Comparison of ENCODE assay signal across 8 cellular contexts in genomic region chr3:152257246-152258074, GRCh38. TPM values are rescaled to one million over a fixed set of nuclear protein-coding genes. Genes with fewer than 3 reads are reported as not detected.
A peak's percentile ranks its signal among the peaks of the same experiment; 100 is the strongest.
DNase-seq lines count a peak whose midpoint lies in the region; ATAC-seq and TF ChIP-seq lines count a peak whose summit lies in the region.

No MANE protein-coding gene starts in this region.

- H3K27me3 ChIP-seq in duodenal mucosa (ENCODE audit: control insufficient read depth in 1 of 2, insufficient read depth in 2 of 2, low read length in 2 of 2) (no peaks in the 10 kb centered on the region), BE2C (no peaks in the 10 kb centered on the region)

- no peak overlapping the region for H3K9ac ChIP-seq in duodenal mucosa (ENCODE audit: low read depth in 1 of 2, low read length in 2 of 2)

- DNase-seq in GM10248 (ENCODE audit: extremely low spot score), result peak; percentile 37
- DNase-seq in BE2C, result no peak
- DNase-seq in stimulated activated CD4-positive, alpha-beta T cell treated with anti-CD3 and anti-CD28 coated beads, Interleukin-4, amount 100 ng/mL, for 24 hours, result no peak
- no peak for DNase-seq in cerebellar nuclear complex (lab: John Stamatoyannopoulos, UW)
- no peak for DNase-seq in NCI-H1417 (lab: John Stamatoyannopoulos, UW)

- H3K4me3 ChIP-seq in duodenal mucosa (ENCODE audit: low read depth in 1 of 2, low read length in 2 of 2) (no peak overlapping the region), BE2C (ENCODE audit: low read depth, low read length) (no peak overlapping the region)

- H3K36me3 ChIP-seq in duodenal mucosa (ENCODE audit: control insufficient read depth in 1 of 2, insufficient read depth in 2 of 2, low read length in 2 of 2), result no peaks in the 10 kb centered on the region
- no peaks in the 10 kb centered on the region for H3K36me3 ChIP-seq in BE2C

- POLR2A ChIA-PET in GM10248 (lab: Yijun Ruan, JAX), result no interaction called here

- TF ChIP-seq CTCF in GM10248 (IDR thresholded peaks at IDR 0.05; ENCODE audit: control extremely low read depth, extremely low read depth, low read depth, missing control alignments) (no peak), BE2C (IDR thresholded peaks at IDR 0.05; ENCODE audit: low read depth, low read length) (no peak)

- H3K4me1 ChIP-seq in duodenal mucosa (ENCODE audit: control insufficient read depth in 1 of 2, insufficient read depth in 2 of 2, low read length in 2 of 2) (peaks cover 15 to 20% of the 10 kb centered on the region in 2 donors), BE2C (no peaks in the 10 kb centered on the region)

- CTCF ChIA-PET in GM10248 (lab: Yijun Ruan, JAX), result interaction anchor here (0.8 to 8.8 kb wide), 4 partner anchors 10 to 20 kb away, joined by 3 to 50 read pairs (median 8); partner anchors contain the start of gene MBNL1

- peak overlapping the region; percentile 0 for H3K27ac ChIP-seq in duodenal mucosa (ENCODE audit: low read depth, low read length)

- ATAC-seq in GM21390 (IDR thresholded peaks at IDR 0.05; ENCODE audit: unreplicated experiment) (peak; percentile 69), HG03521 (IDR thresholded peaks at IDR 0.05; ENCODE audit: unreplicated experiment) (peak; percentile 68)

- H3K9me3 ChIP-seq in duodenal mucosa (ENCODE audit: control insufficient read depth in 1 of 2, low read length in 2 of 2) (no peaks in the 10 kb centered on the region), BE2C (no peaks in the 10 kb centered on the region; the same call in none of the 2 replicates)

RNA-seq across cellular contexts. Expression of gene MBNL1, which starts 11.3 kb away (rescaled TPM):
- 41.6 TPM for polyA plus RNA-seq in BE2C (2012; ENCODE audit: insufficient read depth, insufficient read length, low read depth)
